Comparison of ENCODE assay signal across 1 cellular context in genomic region chr11:19769820-19770219, GRCh38.
TF ChIP-seq lines count a peak whose summit lies in the region.

No MANE protein-coding gene starts in this region.

TF ChIP-seq in GM23338, 12 proteins besides CTCF, POLR2A, EP300 and RAD21 (continued from another document):
- TF ChIP-seq, protein P1, sequence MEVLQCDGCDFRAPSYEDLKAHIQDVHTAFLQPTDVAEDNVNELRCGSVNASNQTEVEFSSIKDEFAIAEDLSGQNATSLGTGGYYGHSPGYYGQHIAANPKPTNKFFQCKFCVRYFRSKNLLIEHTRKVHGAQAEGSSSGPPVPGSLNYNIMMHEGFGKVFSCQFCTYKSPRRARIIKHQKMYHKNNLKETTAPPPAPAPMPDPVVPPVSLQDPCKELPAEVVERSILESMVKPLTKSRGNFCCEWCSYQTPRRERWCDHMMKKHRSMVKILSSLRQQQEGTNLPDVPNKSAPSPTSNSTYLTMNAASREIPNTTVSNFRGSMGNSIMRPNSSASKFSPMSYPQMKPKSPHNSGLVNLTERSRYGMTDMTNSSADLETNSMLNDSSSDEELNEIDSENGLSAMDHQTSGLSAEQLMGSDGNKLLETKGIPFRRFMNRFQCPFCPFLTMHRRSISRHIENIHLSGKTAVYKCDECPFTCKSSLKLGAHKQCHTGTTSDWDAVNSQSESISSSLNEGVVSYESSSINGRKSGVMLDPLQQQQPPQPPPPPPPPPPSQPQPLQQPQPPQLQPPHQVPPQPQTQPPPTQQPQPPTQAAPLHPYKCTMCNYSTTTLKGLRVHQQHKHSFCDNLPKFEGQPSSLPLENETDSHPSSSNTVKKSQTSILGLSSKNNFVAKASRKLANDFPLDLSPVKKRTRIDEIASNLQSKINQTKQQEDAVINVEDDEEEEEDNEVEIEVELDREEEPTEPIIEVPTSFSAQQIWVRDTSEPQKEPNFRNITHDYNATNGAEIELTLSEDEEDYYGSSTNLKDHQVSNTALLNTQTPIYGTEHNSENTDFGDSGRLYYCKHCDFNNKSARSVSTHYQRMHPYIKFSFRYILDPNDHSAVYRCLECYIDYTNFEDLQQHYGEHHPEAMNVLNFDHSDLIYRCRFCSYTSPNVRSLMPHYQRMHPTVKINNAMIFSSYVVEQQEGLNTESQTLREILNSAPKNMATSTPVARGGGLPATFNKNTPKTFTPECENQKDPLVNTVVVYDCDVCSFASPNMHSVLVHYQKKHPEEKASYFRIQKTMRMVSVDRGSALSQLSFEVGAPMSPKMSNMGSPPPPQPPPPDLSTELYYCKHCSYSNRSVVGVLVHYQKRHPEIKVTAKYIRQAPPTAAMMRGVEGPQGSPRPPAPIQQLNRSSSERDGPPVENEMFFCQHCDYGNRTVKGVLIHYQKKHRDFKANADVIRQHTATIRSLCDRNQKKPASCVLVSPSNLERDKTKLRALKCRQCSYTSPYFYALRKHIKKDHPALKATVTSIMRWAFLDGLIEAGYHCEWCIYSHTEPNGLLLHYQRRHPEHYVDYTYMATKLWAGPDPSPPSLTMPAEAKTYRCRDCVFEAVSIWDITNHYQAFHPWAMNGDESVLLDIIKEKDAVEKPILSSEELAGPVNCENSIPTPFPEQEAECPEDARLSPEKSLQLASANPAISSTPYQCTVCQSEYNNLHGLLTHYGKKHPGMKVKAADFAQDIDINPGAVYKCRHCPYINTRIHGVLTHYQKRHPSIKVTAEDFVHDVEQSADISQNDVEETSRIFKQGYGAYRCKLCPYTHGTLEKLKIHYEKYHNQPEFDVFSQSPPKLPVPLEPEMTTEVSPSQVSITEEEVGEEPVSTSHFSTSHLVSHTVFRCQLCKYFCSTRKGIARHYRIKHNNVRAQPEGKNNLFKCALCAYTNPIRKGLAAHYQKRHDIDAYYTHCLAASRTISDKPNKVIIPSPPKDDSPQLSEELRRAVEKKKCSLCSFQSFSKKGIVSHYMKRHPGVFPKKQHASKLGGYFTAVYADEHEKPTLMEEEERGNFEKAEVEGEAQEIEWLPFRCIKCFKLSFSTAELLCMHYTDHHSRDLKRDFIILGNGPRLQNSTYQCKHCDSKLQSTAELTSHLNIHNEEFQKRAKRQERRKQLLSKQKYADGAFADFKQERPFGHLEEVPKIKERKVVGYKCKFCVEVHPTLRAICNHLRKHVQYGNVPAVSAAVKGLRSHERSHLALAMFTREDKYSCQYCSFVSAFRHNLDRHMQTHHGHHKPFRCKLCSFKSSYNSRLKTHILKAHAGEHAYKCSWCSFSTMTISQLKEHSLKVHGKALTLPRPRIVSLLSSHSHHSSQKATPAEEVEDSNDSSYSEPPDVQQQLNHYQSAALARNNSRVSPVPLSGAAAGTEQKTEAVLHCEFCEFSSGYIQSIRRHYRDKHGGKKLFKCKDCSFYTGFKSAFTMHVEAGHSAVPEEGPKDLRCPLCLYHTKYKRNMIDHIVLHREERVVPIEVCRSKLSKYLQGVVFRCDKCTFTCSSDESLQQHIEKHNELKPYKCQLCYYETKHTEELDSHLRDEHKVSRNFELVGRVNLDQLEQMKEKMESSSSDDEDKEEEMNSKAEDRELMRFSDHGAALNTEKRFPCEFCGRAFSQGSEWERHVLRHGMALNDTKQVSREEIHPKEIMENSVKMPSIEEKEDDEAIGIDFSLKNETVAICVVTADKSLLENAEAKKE (CRISPR knock-in tag; IDR thresholded peaks at IDR 0.05) = no peak
- TF ChIP-seq, protein P2, sequence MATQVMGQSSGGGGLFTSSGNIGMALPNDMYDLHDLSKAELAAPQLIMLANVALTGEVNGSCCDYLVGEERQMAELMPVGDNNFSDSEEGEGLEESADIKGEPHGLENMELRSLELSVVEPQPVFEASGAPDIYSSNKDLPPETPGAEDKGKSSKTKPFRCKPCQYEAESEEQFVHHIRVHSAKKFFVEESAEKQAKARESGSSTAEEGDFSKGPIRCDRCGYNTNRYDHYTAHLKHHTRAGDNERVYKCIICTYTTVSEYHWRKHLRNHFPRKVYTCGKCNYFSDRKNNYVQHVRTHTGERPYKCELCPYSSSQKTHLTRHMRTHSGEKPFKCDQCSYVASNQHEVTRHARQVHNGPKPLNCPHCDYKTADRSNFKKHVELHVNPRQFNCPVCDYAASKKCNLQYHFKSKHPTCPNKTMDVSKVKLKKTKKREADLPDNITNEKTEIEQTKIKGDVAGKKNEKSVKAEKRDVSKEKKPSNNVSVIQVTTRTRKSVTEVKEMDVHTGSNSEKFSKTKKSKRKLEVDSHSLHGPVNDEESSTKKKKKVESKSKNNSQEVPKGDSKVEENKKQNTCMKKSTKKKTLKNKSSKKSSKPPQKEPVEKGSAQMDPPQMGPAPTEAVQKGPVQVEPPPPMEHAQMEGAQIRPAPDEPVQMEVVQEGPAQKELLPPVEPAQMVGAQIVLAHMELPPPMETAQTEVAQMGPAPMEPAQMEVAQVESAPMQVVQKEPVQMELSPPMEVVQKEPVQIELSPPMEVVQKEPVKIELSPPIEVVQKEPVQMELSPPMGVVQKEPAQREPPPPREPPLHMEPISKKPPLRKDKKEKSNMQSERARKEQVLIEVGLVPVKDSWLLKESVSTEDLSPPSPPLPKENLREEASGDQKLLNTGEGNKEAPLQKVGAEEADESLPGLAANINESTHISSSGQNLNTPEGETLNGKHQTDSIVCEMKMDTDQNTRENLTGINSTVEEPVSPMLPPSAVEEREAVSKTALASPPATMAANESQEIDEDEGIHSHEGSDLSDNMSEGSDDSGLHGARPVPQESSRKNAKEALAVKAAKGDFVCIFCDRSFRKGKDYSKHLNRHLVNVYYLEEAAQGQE (IDR thresholded peaks at IDR 0.05; ENCODE audit: unreplicated experiment) = no peak
- TF ChIP-seq ETS1 (IDR thresholded peaks at IDR 0.05) (no peak), EZH2 (IDR thresholded peaks at IDR 0.05; ENCODE audit: low read depth, unreplicated experiment) (no peak), JUNB (IDR thresholded peaks at IDR 0.05; ENCODE audit: unreplicated experiment) (no peak), ZNF331 (CRISPR knock-in tag; IDR thresholded peaks at IDR 0.05; ENCODE audit: low read depth) (no peak), ZNF114 (CRISPR knock-in tag; IDR thresholded peaks at IDR 0.05) (no peak), POLR2AphosphoS5 (IDR thresholded peaks at IDR 0.05; ENCODE audit: low read depth) (no peak), CREB1 (CRISPR knock-in tag; IDR thresholded peaks at IDR 0.05; ENCODE audit: low read depth) (no peak), NANOG (IDR thresholded peaks at IDR 0.05; ENCODE audit: borderline replicate concordance) (no peak)
